In the genomic region with DNA sequence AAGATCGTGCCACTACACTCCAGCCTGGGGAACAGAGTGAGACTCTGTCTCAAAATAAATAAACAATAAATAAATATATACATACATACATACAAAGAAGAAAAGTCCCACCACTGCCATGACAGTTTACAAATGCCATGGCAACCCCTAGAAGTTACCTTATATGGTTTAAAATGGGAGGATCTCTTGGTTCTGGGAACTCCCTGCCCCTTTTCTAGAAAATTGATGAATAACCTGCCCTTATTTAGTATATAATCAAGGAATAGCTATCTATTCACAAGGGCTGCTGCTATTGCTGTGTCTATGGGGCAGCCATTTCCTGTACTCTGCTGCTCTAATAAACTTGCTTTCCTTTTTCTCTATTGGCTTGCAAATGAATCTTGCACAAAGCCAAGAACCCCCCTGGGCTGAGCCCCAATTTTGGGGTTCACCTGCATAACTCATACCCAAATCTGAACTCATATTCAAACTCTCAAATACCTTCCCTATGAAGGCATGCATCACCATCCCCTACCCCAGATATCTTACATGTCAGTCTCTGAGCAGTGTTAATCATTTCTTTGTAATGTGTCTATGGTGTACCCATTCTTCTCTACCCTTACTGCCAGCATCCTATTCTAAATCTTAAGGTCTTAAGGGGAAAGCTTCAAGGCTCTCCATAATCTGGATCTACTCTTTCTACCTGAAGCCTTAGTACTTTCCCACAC, we compare ENCODE assay signal across 19 cellular contexts. TPM values are rescaled to one million over a fixed set of nuclear protein-coding genes. Genes with fewer than 3 reads are reported as not detected.
DNase-seq lines count a peak whose midpoint lies in the region; ATAC-seq and TF ChIP-seq lines count a peak whose summit lies in the region.
"Had no signal": no experiment of that assay in that cellular context is flagged by ENCODE, and none has a peak within 500 bp of the region (broad histone marks: within the 10 kb centered on the region; RNA-seq: fewer than 3 reads in every experiment).

No MANE protein-coding gene starts in this region.

- no peak overlapping the region for H3K4me3 ChIP-seq in SK-N-MC
- H3K4me3 ChIP-seq in neural progenitor cell: no peak overlapping the region
- no peak overlapping the region for H3K4me3 ChIP-seq in right lobe of liver
- H3K4me3 ChIP-seq: A549, esophagus squamous epithelium, lung, Peyer's patch, uterus had no signal

- DNase-seq in activated CD4-positive, alpha-beta T cell treated with anti-CD3 and anti-CD28 coated beads, Interleukin-2, amount 10 ng/mL, durations not matched to agents 24 days and 14 days: peak; percentile 67
- DNase-seq in activated CD4-positive, alpha-beta T cell treated with anti-CD3 and anti-CD28 coated beads, Interleukin-2, amount 50 U/mL, for 4 hours: no peak
- DNase-seq in SK-N-MC (ENCODE audit: low read depth, low spot score) (no peak), neural progenitor cell (ENCODE audit: low spot score) (no peak), midbrain (lab: John Stamatoyannopoulos, UW) (no peak), right lobe of liver (no peak), NCI-H2171 treated with DMSO at 0.1 percent for 48 hours (lab: John Stamatoyannopoulos, UW) (no peak)
- DNase-seq in activated naive CD8-positive, alpha-beta T cell treated with anti-CD3 and anti-CD28 coated beads, Interleukin-2, amount 50 U/mL, for 24 hours: no peak
- DNase-seq: activated B cell treated with CpG ODN at 0.5 μM for 24 hours, EL, esophagus squamous epithelium, HFFc6, NCI-H774, nephron progenitor cell, uterus had no signal

- peaks cover 11% of the 10 kb centered on the region for H4K20me1 ChIP-seq in neural progenitor cell (ENCODE audit: low read depth)

- no peak overlapping the region for H2AFZ ChIP-seq in neural progenitor cell (replicated peaks)

- H3K9me3 ChIP-seq in SK-N-MC (ENCODE audit: low read depth, low read length) (no peaks in the 10 kb centered on the region), neural progenitor cell (ENCODE audit: low read depth) (no peaks in the 10 kb centered on the region), right lobe of liver (no peaks in the 10 kb centered on the region)
- H3K9me3 ChIP-seq: A549, esophagus squamous epithelium, Peyer's patch, uterus had no signal

- H3F3A ChIP-seq in neural progenitor cell (ENCODE audit: low read depth): no peaks in the 10 kb centered on the region

- no peaks in the 10 kb centered on the region for H3K9me3 Mint-ChIP-seq in activated CD4-positive, alpha-beta T cell treated with anti-CD3 and anti-CD28 coated beads, Interleukin-2, amount 10 ng/mL, durations not matched to agents 24 days and 14 days
- H3K9me3 Mint-ChIP-seq in activated naive CD8-positive, alpha-beta T cell treated with anti-CD3 and anti-CD28 coated beads, Interleukin-2, amount 50 U/mL, for 24 hours: no peaks in the 10 kb centered on the region
- H3K9me3 Mint-ChIP-seq in neural progenitor cell: no peaks in the 10 kb centered on the region
- H3K9me3 Mint-ChIP-seq: activated B cell treated with CpG ODN at 0.5 μM for 24 hours; dendritic cell treated with granulocyte-macrophage colony-stimulating factor and Interleukin-4, amounts not matched to agents 40 ng/mL and 50 ng/mL, for 4 days; HFFc6; nephron progenitor cell had no signal

- peak; percentile 71 for ATAC-seq in activated naive CD8-positive, alpha-beta T cell treated with anti-CD3 and anti-CD28 coated beads, Interleukin-2, amount 50 U/mL, for 24 hours
- ATAC-seq in right lobe of liver: no peak
- ATAC-seq: A549 had no signal

- peaks cover 99% of the 10 kb centered on the region for H3K79me2 ChIP-seq in neural progenitor cell (ENCODE audit: low read depth)

- no peaks in the 10 kb centered on the region for H3K27me3 Mint-ChIP-seq in activated CD4-positive, alpha-beta T cell treated with anti-CD3 and anti-CD28 coated beads, Interleukin-2, amount 10 ng/mL, durations not matched to agents 24 days and 14 days
- H3K27me3 Mint-ChIP-seq in activated naive CD8-positive, alpha-beta T cell treated with anti-CD3 and anti-CD28 coated beads, Interleukin-2, amount 50 U/mL, for 24 hours: no peaks in the 10 kb centered on the region
- H3K27me3 Mint-ChIP-seq in neural progenitor cell (ENCODE audit: insufficient read depth, low read depth): no peaks in the 10 kb centered on the region
- H3K27me3 Mint-ChIP-seq: activated B cell treated with CpG ODN at 0.5 μM for 24 hours; dendritic cell treated with granulocyte-macrophage colony-stimulating factor and Interleukin-4, amounts not matched to agents 40 ng/mL and 50 ng/mL, for 4 days had no signal

- H3K4me1 ChIP-seq in neural progenitor cell (no peaks in the 10 kb centered on the region), right lobe of liver (no peaks in the 10 kb centered on the region)
- H3K4me1 ChIP-seq: A549, uterus had no signal

- peak overlapping the region; percentile 67 for H3K4me3 Mint-ChIP-seq in activated CD4-positive, alpha-beta T cell treated with anti-CD3 and anti-CD28 coated beads, Interleukin-2, amount 10 ng/mL, durations not matched to agents 24 days and 14 days
- peak overlapping the region; percentile 32 for H3K4me3 Mint-ChIP-seq in activated naive CD8-positive, alpha-beta T cell treated with anti-CD3 and anti-CD28 coated beads, Interleukin-2, amount 50 U/mL, for 24 hours
- H3K4me3 Mint-ChIP-seq in neural progenitor cell: no peak overlapping the region
- H3K4me3 Mint-ChIP-seq: activated B cell treated with CpG ODN at 0.5 μM for 24 hours; dendritic cell treated with granulocyte-macrophage colony-stimulating factor and Interleukin-4, amounts not matched to agents 40 ng/mL and 50 ng/mL, for 4 days; HFFc6; nephron progenitor cell had no signal

- no peak for TF ChIP-seq CTCF in neural progenitor cell (IDR thresholded peaks at IDR 0.05)
- TF ChIP-seq CTCF in right lobe of liver (IDR thresholded peaks at IDR 0.05): no peak

- peak overlapping the region; percentile 79 for H3K27ac Mint-ChIP-seq in activated CD4-positive, alpha-beta T cell treated with anti-CD3 and anti-CD28 coated beads, Interleukin-2, amount 10 ng/mL, durations not matched to agents 24 days and 14 days
- H3K27ac Mint-ChIP-seq in activated naive CD8-positive, alpha-beta T cell treated with anti-CD3 and anti-CD28 coated beads, Interleukin-2, amount 50 U/mL, for 24 hours: peak overlapping the region; percentile 33
- H3K27ac Mint-ChIP-seq in neural progenitor cell: peak overlapping the region; percentile 74
- H3K27ac Mint-ChIP-seq: activated B cell treated with CpG ODN at 0.5 μM for 24 hours; dendritic cell treated with granulocyte-macrophage colony-stimulating factor and Interleukin-4, amounts not matched to agents 40 ng/mL and 50 ng/mL, for 4 days; HFFc6; nephron progenitor cell had no signal

- H3K36me3 ChIP-seq in SK-N-MC (ENCODE audit: insufficient read depth, low read length): peaks cover 61% of the 10 kb centered on the region
- no peaks in the 10 kb centered on the region for H3K36me3 ChIP-seq in neural progenitor cell
- H3K36me3 ChIP-seq in right lobe of liver: peaks cover 0 to 17% (median 4%) of the 10 kb centered on the region in 4 donors
- H3K36me3 ChIP-seq: uterus had no signal

- H3K27ac ChIP-seq in SK-N-MC (peak overlapping the region; percentile 3; the same call in 1 of the 2 replicates), neural progenitor cell (no peak overlapping the region), right lobe of liver (no peak overlapping the region)
- H3K27ac ChIP-seq: A549, esophagus squamous epithelium, Peyer's patch, uterus had no signal

- peaks cover 41% of the 10 kb centered on the region for H3K4me1 Mint-ChIP-seq in activated CD4-positive, alpha-beta T cell treated with anti-CD3 and anti-CD28 coated beads, Interleukin-2, amount 10 ng/mL, durations not matched to agents 24 days and 14 days
- H3K4me1 Mint-ChIP-seq in activated naive CD8-positive, alpha-beta T cell treated with anti-CD3 and anti-CD28 coated beads, Interleukin-2, amount 50 U/mL, for 24 hours: peaks cover 52% of the 10 kb centered on the region
- peaks cover 12% of the 10 kb centered on the region for H3K4me1 Mint-ChIP-seq in neural progenitor cell

- no CpG with 5 or more reads among the region's 1 CpG for WGBS in right lobe of liver (ENCODE audit: insufficient coverage, low coverage, low lambda C conversion rate, missing lambda C conversion rate)

- intact Hi-C loops in activated CD4-positive, alpha-beta T cell treated with anti-CD3 and anti-CD28 coated beads, Interleukin-2, amount 10 ng/mL, durations not matched to agents 24 days and 14 days (cut with micrococcal nuclease): no loop called here
- intact Hi-C loops in right lobe of liver (cut with DNase I): no loop called here

- H3K9ac ChIP-seq in SK-N-MC (ENCODE audit: insufficient read length) (no peak overlapping the region), neural progenitor cell (no peak overlapping the region)

- no peak overlapping the region for H3K4me2 ChIP-seq in neural progenitor cell
- H3K4me2 ChIP-seq: A549 had no signal

- peaks cover 70% of the 10 kb centered on the region for H3K36me3 Mint-ChIP-seq in activated CD4-positive, alpha-beta T cell treated with anti-CD3 and anti-CD28 coated beads, Interleukin-2, amount 10 ng/mL, durations not matched to agents 24 days and 14 days (ENCODE audit: low read depth)
- peaks cover 69% of the 10 kb centered on the region for H3K36me3 Mint-ChIP-seq in activated naive CD8-positive, alpha-beta T cell treated with anti-CD3 and anti-CD28 coated beads, Interleukin-2, amount 50 U/mL, for 24 hours (ENCODE audit: low read depth)
- peaks cover 49% of the 10 kb centered on the region for H3K36me3 Mint-ChIP-seq in neural progenitor cell

- no peak for TF ChIP-seq POLR2A in right lobe of liver (IDR thresholded peaks at IDR 0.05)

- H3K27me3 ChIP-seq in neural progenitor cell: no peaks in the 10 kb centered on the region
- H3K27me3 ChIP-seq in right lobe of liver: no peaks in the 10 kb centered on the region
- H3K27me3 ChIP-seq: esophagus squamous epithelium, Peyer's patch, uterus had no signal

RNA-seq across cellular contexts. Expression of a gene that starts 9.0 kb away (rescaled TPM):
- total RNA-seq in activated CD4-positive, alpha-beta T cell treated with anti-CD3 and anti-CD28 coated beads, Interleukin-2, amount 10 ng/mL, durations not matched to agents 24 days and 14 days: 63.2 and 64.0 TPM in 2 replicates
- total RNA-seq in neural progenitor cell (ENCODE audit: low replicate concordance): 31.4 and 41.8 TPM in 2 replicates
- total RNA-seq in right lobe of liver: 10 to 100 TPM; 10.7 to 23.2 (median 20.1) TPM

RNA-seq across cellular contexts. Expression of a gene that starts 11.4 kb away (rescaled TPM):
- 17.8 and 18.5 TPM in 2 replicates for total RNA-seq in activated CD4-positive, alpha-beta T cell treated with anti-CD3 and anti-CD28 coated beads, Interleukin-2, amount 10 ng/mL, durations not matched to agents 24 days and 14 days
- total RNA-seq in neural progenitor cell (ENCODE audit: low replicate concordance): 6.3 TPM in 2 replicates
- total RNA-seq in right lobe of liver: 1 to 10 TPM in 1 of 6 experiments, under 1 TPM in 5; 0.46 to 1.5 (median 0.73) TPM
